Comparison of ENCODE assay signal across 8 cellular contexts in the genomic region with DNA sequence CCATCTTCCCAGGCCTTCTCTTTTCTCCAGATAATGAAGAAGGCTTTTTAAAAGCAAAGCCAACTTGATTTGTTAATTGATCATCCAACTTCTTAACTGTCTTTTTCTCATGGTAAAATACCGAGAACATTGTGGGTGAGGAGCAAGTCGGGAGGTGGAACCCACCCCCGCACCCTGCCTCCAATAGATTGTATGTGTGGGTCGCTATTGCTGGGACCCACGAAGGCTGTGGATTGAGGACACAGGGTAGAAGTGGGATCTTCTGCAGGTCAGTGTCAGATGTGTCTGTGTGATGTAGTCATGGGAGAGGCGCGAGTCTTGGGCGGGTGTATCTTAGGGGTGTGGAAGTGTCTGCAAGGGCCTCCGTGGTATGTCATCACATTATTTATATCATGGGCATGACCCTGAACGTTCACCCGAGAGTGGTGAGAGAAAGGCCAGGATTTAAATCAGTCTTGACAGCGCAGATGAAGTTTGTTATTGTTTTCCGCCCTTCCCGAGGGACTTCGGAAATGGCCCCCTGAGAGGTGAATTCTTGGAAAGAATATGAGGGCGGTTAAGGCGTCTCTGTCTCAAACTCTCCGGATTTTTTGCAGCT. TPM values are rescaled to one million over a fixed set of nuclear protein-coding genes. Genes with fewer than 3 reads are reported as not detected.
DNase-seq lines count a peak whose midpoint lies in the region; ATAC-seq, FAIRE-seq and TF ChIP-seq lines count a peak whose summit lies in the region.

No MANE protein-coding gene starts in this region.

- POLR2A ChIA-PET in activated CD4-positive, alpha-beta memory T cell treated with anti-CD3 and anti-CD28 coated beads, Interleukin-2, amount 10 ng/mL, durations not matched to agents 7 days and 5 days (lab: Charles Lee), result interaction anchor here (0.7 to 7.2 kb wide), 17 partner anchors 8 to 214 kb away, joined by 3 to 64 read pairs (median 6); partner anchors contain the start of genes MCM3 and TRAM2

- TF ChIP-seq CTCF in fibroblast of pulmonary artery (IDR thresholded peaks at IDR 0.05; ENCODE audit: low read length, missing control alignments), result no peak
- TF ChIP-seq CTCF in omental fat pad (IDR thresholded peaks at IDR 0.05), result no peak

- peak; percentile 26 for DNase-seq in HTR-8/SVneo (ENCODE audit: insufficient read length, low spot score)
- DNase-seq in activated CD4-positive, alpha-beta memory T cell treated with anti-CD3 and anti-CD28 coated beads, Interleukin-2, amount 10 ng/mL, durations not matched to agents 7 days and 5 days, result no peak
- no peak for DNase-seq in fibroblast of pulmonary artery (ENCODE audit: low read depth)
- DNase-seq in omental fat pad (ENCODE audit: low spot score), result peak; percentile 27
- no peak for DNase-seq in KBM-7

- ATAC-seq in GM18907 (IDR thresholded peaks at IDR 0.05; ENCODE audit: unreplicated experiment) (peak; percentile 18), omental fat pad (ENCODE audit: low FRiP score) (peak; percentile 62), HG03097 (IDR thresholded peaks at IDR 0.05; ENCODE audit: low FRiP score, unreplicated experiment) (no peak), GM18519 (IDR thresholded peaks at IDR 0.05; ENCODE audit: low FRiP score, unreplicated experiment) (no peak)

- peaks cover 29% of the 10 kb centered on the region for H3K4me1 Mint-ChIP-seq in activated CD4-positive, alpha-beta memory T cell treated with anti-CD3 and anti-CD28 coated beads, Interleukin-2, amount 10 ng/mL, durations not matched to agents 7 days and 5 days

- CTCF ChIA-PET in activated CD4-positive, alpha-beta memory T cell treated with anti-CD3 and anti-CD28 coated beads, Interleukin-2, amount 10 ng/mL, durations not matched to agents 7 days and 5 days (lab: Charles Lee), result interaction anchor here (0.5 to 5.5 kb wide), 22 partner anchors 8 to 634 kb away, joined by 3 to 71 read pairs (median 4); partner anchors contain the start of genes GSTA4 and MCM3

- peak overlapping the region; percentile 75 for H3K4me3 Mint-ChIP-seq in activated CD4-positive, alpha-beta memory T cell treated with anti-CD3 and anti-CD28 coated beads, Interleukin-2, amount 10 ng/mL, durations not matched to agents 7 days and 5 days

- in situ Hi-C loops in KBM-7 (cut with MboI; ENCODE audit: low pct_unique_long_range_greater_than_20kb, low sequenced_read_pairs), result no loop called here

- peak overlapping the region; percentile 72 for H3K4me3 ChIP-seq in fibroblast of pulmonary artery (replicated peaks; ENCODE audit: low read depth, low read length)

- H3K36me3 Mint-ChIP-seq in activated CD4-positive, alpha-beta memory T cell treated with anti-CD3 and anti-CD28 coated beads, Interleukin-2, amount 10 ng/mL, durations not matched to agents 7 days and 5 days (ENCODE audit: low read depth), result peaks cover 9% of the 10 kb centered on the region

- H3K27me3 Mint-ChIP-seq in activated CD4-positive, alpha-beta memory T cell treated with anti-CD3 and anti-CD28 coated beads, Interleukin-2, amount 10 ng/mL, durations not matched to agents 7 days and 5 days, result no peaks in the 10 kb centered on the region

- peak overlapping the region; percentile 72 for H3K27ac Mint-ChIP-seq in activated CD4-positive, alpha-beta memory T cell treated with anti-CD3 and anti-CD28 coated beads, Interleukin-2, amount 10 ng/mL, durations not matched to agents 7 days and 5 days

- no peaks in the 10 kb centered on the region for H3K9me3 Mint-ChIP-seq in activated CD4-positive, alpha-beta memory T cell treated with anti-CD3 and anti-CD28 coated beads, Interleukin-2, amount 10 ng/mL, durations not matched to agents 7 days and 5 days

- no peak for FAIRE-seq in HTR-8/SVneo (lab: Jason Lieb, UNC)

RNA-seq across cellular contexts. Expression of gene PAQR8, which starts 0.5 kb away (rescaled TPM):
- total RNA-seq in activated CD4-positive, alpha-beta memory T cell treated with anti-CD3 and anti-CD28 coated beads, Interleukin-2, amount 10 ng/mL, durations not matched to agents 7 days and 5 days, result 10 to 100 TPM; 12.8 to 14.1 TPM
- total RNA-seq in omental fat pad, result 1 to 10 TPM; 1.5 to 7.9 (median 3.6) TPM

RNA-seq across cellular contexts. Expression of gene EFHC1, which starts 58.7 kb away (rescaled TPM):
- total RNA-seq in activated CD4-positive, alpha-beta memory T cell treated with anti-CD3 and anti-CD28 coated beads, Interleukin-2, amount 10 ng/mL, durations not matched to agents 7 days and 5 days, result 1 to 10 TPM; 1.6 to 3.4 TPM
- 10 to 100 TPM; 10.2 to 33.0 (median 20.8) TPM for total RNA-seq in omental fat pad

Comparison
In these comparisons a context has a peak if more than half of its experiments do, and no peak if none do; other contexts are left out.
1. ATAC-seq: peak in GM18907 (single experiment) and omental fat pad (single experiment); none in HG03097 (single experiment) and GM18519 (single experiment).
2. DNase-seq: peak in HTR-8/SVneo (single experiment) and omental fat pad (single experiment); none in activated CD4-positive, alpha-beta memory T cell treated with anti-CD3 and anti-CD28 coated beads, Interleukin-2, amount 10 ng/mL, durations not matched to agents 7 days and 5 days (single experiment), fibroblast of pulmonary artery (single experiment) and KBM-7 (single experiment).